Comparison of ENCODE assay signal across 1 cellular context in the genomic region with DNA sequence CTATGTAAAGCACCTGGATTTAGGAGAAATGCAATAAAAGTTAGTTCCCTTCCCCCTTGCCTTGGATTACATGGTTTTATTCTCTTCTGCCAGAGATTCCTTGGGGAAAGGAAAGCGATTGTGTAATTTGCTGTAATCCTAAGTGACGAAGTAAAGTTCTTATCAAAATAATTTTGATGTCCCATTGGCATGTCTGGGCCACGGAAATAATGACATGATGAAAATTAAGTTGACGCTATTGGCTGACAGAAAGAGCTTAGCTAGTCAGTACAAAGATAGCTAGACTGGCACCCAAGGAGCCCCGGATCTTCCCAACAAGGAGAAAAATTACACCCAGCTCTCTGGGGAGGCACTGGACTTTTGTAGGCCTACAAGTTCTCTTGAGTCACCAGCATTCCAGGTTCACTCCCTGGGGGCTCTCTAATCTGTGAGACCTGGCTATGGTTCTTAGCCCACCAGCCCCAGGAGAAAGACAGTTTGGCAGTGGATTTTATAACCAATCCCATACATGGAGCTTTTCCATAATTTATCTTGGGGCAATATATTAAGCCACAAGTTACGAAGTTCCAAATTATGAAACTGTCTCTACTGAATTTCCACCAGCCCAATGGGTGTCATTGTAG.
TF ChIP-seq lines count a peak whose summit lies in the region.

No MANE protein-coding gene starts in this region.

TF ChIP-seq in HepG2, 621 proteins besides CTCF, POLR2A, EP300 and RAD21 (continued from another document and continues in another):
- TF ChIP-seq, protein P1, sequence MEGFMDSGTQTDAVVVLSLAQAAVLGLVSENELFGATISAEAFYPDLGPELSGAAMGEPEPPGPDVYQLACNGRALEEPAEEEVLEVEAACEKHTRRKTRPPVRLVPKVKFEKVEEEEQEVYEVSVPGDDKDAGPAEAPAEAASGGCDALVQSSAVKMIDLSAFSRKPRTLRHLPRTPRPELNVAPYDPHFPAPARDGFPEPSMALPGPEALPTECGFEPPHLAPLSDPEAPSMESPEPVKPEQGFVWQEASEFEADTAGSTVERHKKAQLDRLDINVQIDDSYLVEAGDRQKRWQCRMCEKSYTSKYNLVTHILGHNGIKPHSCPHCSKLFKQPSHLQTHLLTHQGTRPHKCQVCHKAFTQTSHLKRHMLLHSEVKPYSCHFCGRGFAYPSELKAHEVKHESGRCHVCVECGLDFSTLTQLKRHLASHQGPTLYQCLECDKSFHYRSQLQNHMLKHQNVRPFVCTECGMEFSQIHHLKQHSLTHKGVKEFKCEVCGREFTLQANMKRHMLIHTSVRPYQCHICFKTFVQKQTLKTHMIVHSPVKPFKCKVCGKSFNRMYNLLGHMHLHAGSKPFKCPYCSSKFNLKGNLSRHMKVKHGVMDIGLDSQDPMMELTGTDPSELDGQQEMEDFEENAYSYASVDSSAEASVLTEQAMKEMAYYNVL (CRISPR knock-in tag; IDR thresholded peaks at IDR 0.05; ENCODE audit: borderline replicate concordance): no peak
- TF ChIP-seq, protein P2, sequence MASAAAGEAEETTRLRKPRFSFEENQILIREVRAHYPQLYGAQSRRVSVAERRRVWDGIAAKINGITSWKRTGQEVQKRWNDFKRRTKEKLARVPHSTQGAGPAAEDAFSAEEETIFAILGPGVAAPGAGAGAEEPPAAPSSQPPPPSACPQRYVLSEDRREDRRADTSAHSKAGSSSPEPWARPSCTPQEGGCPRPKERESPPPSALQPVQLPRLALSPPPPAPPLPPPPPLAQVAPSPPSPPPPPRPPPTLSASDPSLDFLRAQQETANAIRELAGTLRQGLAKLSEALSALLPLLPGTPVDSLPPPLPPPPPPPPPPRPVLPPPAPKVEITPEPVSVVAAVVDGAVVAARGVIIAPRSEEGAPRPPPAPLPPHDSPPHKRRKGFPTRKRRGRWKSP (CRISPR knock-in tag; IDR thresholded peaks at IDR 0.05): no peak; the same call in 1 of the 2 replicates
- TF ChIP-seq PITX1 (CRISPR knock-in tag; IDR thresholded peaks at IDR 0.05) (peak; percentile 13; the same call in 1 of the 2 replicates), ZBTB8A (CRISPR knock-in tag; IDR thresholded peaks at IDR 0.05; ENCODE audit: borderline replicate concordance, low read depth) (no peak), NR2C2 (CRISPR knock-in tag; IDR thresholded peaks at IDR 0.05; ENCODE audit: borderline replicate concordance) (no peak), ZNF607 (CRISPR knock-in tag; IDR thresholded peaks at IDR 0.05; ENCODE audit: borderline replicate concordance) (0 out of 2 replicates have a peak, but pooled peaks have one; percentile 3), ZNF354B (CRISPR knock-in tag; IDR thresholded peaks at IDR 0.05) (no peak), ZNF138 (CRISPR knock-in tag; IDR thresholded peaks at IDR 0.05; ENCODE audit: low read depth) (no peak), HNRNPH1 (optimal IDR thresholded peaks at IDR 0.05; ENCODE audit: low read depth, low read length) (no peak), STAG1 (CRISPR knock-in tag; IDR thresholded peaks at IDR 0.05) (no peak), MED13 (CRISPR knock-in tag; IDR thresholded peaks at IDR 0.05) (no peak; the same call in 1 of the 2 replicates), ATAD3A (CRISPR knock-in tag; IDR thresholded peaks at IDR 0.05) (no peak), ZNF263 (CRISPR knock-in tag; IDR thresholded peaks at IDR 0.05) (no peak), DMAP1 (CRISPR knock-in tag; IDR thresholded peaks at IDR 0.05) (no peak), HIVEP1 (CRISPR knock-in tag; IDR thresholded peaks at IDR 0.05) (no peak), ZKSCAN5 (CRISPR knock-in tag; IDR thresholded peaks at IDR 0.05) (no peak), ZNF652 (CRISPR knock-in tag; IDR thresholded peaks at IDR 0.05; ENCODE audit: borderline replicate concordance, low read depth) (no peak), HMGA1 (CRISPR knock-in tag; conservative IDR thresholded peaks at IDR 0.05) (0 out of 2 replicates have a peak, but pooled peaks have one; percentile 57), THYN1 (CRISPR knock-in tag; IDR thresholded peaks at IDR 0.05; ENCODE audit: borderline replicate concordance, low read depth) (peak; percentile 55; the same call in 1 of the 2 replicates), ZNF256 (CRISPR knock-in tag; conservative IDR thresholded peaks at IDR 0.05) (no peak), GLI4 (CRISPR knock-in tag; IDR thresholded peaks at IDR 0.05; ENCODE audit: borderline replicate concordance) (no peak), HOXA5 (CRISPR knock-in tag; IDR thresholded peaks at IDR 0.05) (no peak), ZNF44 (CRISPR knock-in tag; IDR thresholded peaks at IDR 0.05) (no peak; the same call in 1 of the 2 replicates)
- TF ChIP-seq, protein P3, sequence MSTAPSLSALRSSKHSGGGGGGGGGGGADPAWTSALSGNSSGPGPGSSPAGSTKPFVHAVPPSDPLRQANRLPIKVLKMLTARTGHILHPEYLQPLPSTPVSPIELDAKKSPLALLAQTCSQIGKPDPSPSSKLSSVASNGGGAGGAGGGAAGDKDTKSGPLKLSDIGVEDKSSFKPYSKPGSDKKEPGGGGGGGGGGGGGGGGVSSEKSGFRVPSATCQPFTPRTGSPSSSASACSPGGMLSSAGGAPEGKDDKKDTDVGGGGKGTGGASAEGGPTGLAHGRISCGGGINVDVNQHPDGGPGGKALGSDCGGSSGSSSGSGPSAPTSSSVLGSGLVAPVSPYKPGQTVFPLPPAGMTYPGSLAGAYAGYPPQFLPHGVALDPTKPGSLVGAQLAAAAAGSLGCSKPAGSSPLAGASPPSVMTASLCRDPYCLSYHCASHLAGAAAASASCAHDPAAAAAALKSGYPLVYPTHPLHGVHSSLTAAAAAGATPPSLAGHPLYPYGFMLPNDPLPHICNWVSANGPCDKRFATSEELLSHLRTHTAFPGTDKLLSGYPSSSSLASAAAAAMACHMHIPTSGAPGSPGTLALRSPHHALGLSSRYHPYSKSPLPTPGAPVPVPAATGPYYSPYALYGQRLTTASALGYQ (CRISPR knock-in tag; IDR thresholded peaks at IDR 0.05): no peak
- TF ChIP-seq, protein P4, sequence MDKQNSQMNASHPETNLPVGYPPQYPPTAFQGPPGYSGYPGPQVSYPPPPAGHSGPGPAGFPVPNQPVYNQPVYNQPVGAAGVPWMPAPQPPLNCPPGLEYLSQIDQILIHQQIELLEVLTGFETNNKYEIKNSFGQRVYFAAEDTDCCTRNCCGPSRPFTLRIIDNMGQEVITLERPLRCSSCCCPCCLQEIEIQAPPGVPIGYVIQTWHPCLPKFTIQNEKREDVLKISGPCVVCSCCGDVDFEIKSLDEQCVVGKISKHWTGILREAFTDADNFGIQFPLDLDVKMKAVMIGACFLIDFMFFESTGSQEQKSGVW (CRISPR knock-in tag; IDR thresholded peaks at IDR 0.05; ENCODE audit: borderline replicate concordance): no peak
- TF ChIP-seq, protein P5, sequence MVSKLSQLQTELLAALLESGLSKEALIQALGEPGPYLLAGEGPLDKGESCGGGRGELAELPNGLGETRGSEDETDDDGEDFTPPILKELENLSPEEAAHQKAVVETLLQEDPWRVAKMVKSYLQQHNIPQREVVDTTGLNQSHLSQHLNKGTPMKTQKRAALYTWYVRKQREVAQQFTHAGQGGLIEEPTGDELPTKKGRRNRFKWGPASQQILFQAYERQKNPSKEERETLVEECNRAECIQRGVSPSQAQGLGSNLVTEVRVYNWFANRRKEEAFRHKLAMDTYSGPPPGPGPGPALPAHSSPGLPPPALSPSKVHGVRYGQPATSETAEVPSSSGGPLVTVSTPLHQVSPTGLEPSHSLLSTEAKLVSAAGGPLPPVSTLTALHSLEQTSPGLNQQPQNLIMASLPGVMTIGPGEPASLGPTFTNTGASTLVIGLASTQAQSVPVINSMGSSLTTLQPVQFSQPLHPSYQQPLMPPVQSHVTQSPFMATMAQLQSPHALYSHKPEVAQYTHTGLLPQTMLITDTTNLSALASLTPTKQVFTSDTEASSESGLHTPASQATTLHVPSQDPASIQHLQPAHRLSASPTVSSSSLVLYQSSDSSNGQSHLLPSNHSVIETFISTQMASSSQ (IDR thresholded peaks at IDR 0.05; ENCODE audit: low read depth): no peak
- TF ChIP-seq, protein P5 (CRISPR knock-in tag; IDR thresholded peaks at IDR 0.05; ENCODE audit: borderline replicate concordance): no peak
- TF ChIP-seq, protein P6, sequence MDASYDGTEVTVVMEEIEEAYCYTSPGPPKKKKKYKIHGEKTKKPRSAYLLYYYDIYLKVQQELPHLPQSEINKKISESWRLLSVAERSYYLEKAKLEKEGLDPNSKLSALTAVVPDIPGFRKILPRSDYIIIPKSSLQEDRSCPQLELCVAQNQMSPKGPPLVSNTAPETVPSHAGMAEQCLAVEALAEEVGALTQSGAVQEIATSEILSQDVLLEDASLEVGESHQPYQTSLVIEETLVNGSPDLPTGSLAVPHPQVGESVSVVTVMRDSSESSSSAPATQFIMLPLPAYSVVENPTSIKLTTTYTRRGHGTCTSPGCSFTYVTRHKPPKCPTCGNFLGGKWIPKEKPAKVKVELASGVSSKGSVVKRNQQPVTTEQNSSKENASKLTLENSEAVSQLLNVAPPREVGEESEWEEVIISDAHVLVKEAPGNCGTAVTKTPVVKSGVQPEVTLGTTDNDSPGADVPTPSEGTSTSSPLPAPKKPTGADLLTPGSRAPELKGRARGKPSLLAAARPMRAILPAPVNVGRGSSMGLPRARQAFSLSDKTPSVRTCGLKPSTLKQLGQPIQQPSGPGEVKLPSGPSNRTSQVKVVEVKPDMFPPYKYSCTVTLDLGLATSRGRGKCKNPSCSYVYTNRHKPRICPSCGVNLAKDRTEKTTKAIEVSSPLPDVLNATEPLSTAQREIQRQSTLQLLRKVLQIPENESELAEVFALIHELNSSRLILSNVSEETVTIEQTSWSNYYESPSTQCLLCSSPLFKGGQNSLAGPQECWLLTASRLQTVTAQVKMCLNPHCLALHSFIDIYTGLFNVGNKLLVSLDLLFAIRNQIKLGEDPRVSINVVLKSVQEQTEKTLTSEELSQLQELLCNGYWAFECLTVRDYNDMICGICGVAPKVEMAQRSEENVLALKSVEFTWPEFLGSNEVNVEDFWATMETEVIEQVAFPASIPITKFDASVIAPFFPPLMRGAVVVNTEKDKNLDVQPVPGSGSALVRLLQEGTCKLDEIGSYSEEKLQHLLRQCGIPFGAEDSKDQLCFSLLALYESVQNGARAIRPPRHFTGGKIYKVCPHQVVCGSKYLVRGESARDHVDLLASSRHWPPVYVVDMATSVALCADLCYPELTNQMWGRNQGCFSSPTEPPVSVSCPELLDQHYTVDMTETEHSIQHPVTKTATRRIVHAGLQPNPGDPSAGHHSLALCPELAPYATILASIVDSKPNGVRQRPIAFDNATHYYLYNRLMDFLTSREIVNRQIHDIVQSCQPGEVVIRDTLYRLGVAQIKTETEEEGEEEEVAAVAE (CRISPR knock-in tag; IDR thresholded peaks at IDR 0.05; ENCODE audit: borderline replicate concordance): peak; percentile 9; the same call in 1 of the 2 replicates
- TF ChIP-seq, protein P7, sequence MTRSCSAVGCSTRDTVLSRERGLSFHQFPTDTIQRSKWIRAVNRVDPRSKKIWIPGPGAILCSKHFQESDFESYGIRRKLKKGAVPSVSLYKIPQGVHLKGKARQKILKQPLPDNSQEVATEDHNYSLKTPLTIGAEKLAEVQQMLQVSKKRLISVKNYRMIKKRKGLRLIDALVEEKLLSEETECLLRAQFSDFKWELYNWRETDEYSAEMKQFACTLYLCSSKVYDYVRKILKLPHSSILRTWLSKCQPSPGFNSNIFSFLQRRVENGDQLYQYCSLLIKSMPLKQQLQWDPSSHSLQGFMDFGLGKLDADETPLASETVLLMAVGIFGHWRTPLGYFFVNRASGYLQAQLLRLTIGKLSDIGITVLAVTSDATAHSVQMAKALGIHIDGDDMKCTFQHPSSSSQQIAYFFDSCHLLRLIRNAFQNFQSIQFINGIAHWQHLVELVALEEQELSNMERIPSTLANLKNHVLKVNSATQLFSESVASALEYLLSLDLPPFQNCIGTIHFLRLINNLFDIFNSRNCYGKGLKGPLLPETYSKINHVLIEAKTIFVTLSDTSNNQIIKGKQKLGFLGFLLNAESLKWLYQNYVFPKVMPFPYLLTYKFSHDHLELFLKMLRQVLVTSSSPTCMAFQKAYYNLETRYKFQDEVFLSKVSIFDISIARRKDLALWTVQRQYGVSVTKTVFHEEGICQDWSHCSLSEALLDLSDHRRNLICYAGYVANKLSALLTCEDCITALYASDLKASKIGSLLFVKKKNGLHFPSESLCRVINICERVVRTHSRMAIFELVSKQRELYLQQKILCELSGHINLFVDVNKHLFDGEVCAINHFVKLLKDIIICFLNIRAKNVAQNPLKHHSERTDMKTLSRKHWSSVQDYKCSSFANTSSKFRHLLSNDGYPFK (CRISPR knock-in tag; IDR thresholded peaks at IDR 0.05; ENCODE audit: borderline replicate concordance): no peak
- TF ChIP-seq, protein P8, sequence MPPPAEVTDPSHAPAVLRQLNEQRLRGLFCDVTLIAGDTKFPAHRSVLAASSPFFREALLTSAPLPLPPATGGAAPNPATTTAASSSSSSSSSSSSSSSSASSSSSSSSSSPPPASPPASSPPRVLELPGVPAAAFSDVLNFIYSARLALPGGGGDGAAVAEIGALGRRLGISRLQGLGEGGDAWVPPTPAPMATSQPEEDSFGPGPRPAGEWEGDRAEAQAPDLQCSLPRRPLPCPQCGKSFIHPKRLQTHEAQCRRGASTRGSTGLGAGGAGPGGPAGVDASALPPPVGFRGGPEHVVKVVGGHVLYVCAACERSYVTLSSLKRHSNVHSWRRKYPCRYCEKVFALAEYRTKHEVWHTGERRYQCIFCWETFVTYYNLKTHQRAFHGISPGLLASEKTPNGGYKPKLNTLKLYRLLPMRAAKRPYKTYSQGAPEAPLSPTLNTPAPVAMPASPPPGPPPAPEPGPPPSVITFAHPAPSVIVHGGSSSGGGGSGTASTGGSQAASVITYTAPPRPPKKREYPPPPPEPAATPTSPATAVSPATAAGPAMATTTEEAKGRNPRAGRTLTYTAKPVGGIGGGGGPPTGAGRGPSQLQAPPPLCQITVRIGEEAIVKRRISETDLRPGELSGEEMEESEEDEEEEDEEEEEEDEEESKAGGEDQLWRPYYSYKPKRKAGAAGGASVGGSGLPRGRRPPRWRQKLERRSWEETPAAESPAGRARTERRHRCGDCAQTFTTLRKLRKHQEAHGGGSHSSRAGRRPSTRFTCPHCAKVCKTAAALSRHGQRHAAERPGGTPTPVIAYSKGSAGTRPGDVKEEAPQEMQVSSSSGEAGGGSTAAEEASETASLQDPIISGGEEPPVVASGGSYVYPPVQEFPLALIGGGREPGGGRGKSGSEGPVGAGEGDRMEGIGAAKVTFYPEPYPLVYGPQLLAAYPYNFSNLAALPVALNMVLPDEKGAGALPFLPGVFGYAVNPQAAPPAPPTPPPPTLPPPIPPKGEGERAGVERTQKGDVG (CRISPR knock-in tag; IDR thresholded peaks at IDR 0.05; ENCODE audit: borderline replicate concordance): no peak
